Comparison of ENCODE assay signal across 10 cellular contexts in the genomic region with DNA sequence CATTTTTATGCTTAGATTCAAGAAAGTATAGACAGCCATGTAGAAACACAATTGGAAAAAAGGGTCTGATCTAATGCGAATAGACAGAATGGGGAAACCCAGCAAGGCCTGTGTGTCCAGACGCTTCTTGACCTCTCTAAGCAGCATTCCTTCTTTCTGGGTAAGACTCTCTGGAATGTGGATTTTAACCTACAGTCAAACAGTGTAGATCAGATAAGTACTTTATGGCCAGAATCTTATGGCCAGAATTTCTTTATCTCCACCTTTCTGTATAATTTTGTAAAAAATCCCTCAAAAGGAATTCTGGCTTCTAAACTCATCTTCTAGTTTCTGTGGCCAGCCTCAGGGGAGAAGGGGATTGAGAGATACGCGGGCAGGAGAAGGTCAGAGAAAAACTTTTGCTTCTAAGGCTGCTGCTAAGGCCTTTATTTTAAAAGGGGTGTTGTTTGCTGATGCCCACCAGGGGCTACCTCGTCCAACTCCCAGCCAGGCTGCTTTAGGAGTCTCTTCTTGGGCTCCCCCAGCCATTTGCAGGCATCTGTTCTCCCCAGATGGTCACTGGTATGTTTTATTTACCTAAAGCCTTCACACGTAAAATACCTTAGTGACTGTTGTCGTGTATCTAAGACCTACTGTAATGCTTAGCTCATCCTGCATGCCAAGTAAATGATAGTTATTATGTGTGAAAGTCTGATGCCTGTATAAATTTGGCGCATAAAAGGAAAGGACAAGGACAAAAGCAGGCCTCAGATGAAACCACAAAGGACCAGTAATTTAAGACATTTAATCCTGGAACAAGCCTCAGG.
DNase-seq lines count a peak whose midpoint lies in the region; FAIRE-seq and TF ChIP-seq lines count a peak whose summit lies in the region.
"Had no signal": no experiment of that assay in that cellular context is flagged by ENCODE, and none has a peak within 500 bp of the region (broad histone marks: within the 10 kb centered on the region; RNA-seq: fewer than 3 reads in every experiment).

No MANE protein-coding gene starts in this region.

- H2BK120ac ChIP-seq in H9 (ENCODE audit: low read depth, low read length, poor library complexity, severe bottlenecking) = no peak overlapping the region

- H2BK12ac ChIP-seq in H9 (ENCODE audit: insufficient read length, low read depth, low read length) = no peak overlapping the region

- no peak overlapping the region for H3T11ph ChIP-seq in H9 (ENCODE audit: low read length)

- H3K27me3 ChIP-seq in H9 (ENCODE audit: insufficient read depth, low read length) (no peaks in the 10 kb centered on the region), PC-9 (ENCODE audit: insufficient read depth, low read depth) (no peaks in the 10 kb centered on the region), sigmoid colon (no peaks in the 10 kb centered on the region), left ventricle myocardium inferior (ENCODE audit: low read depth) (no peaks in the 10 kb centered on the region)

- POLR2A ChIA-PET in PC-9 (lab: Charles Lee; ENCODE audit: unreplicated experiment) = interaction anchor here (0.7 kb wide), 1 partner anchor 15 kb away, joined by 4 read pairs; no protein-coding TSS in a partner anchor

- no peak overlapping the region for H4K5ac ChIP-seq in H9 (ENCODE audit: insufficient read length, low read depth, low read length)

- H4K8ac ChIP-seq in H9 (replicated peaks; ENCODE audit: insufficient read length, low read depth, low read length) = no peak overlapping the region

- no peak overlapping the region for H3K9ac ChIP-seq in H9 (ENCODE audit: extremely low read depth, insufficient read length, low read length)

- no peak overlapping the region for H2BK5ac ChIP-seq in H9 (ENCODE audit: insufficient read length, low read length)

- H3K27me3 Mint-ChIP-seq in H9 (ENCODE audit: low read depth) = no peaks in the 10 kb centered on the region
- no peaks in the 10 kb centered on the region for H3K27me3 Mint-ChIP-seq in activated CD4-positive, alpha-beta T cell treated with anti-CD3 and anti-CD28 coated beads, Interleukin-2, amount 10 ng/mL, durations not matched to agents 24 days and 14 days

- H4K91ac ChIP-seq in H9 (ENCODE audit: insufficient read length, low read depth, low read length) = no peak overlapping the region

- TF ChIP-seq EP300 in sigmoid colon (IDR thresholded peaks at IDR 0.05) = no peak

- peaks cover 32% of the 10 kb centered on the region for H3K36me3 ChIP-seq in PC-9 (ENCODE audit: low read depth)
- H3K36me3 ChIP-seq in sigmoid colon = no peaks in the 10 kb centered on the region
- no peaks in the 10 kb centered on the region for H3K36me3 ChIP-seq in left ventricle myocardium inferior

- H3K4me3 ChIP-seq in PC-9 (peak overlapping the region; percentile 38; the same call in 1 of the 2 replicates), fibroblast of mammary gland (ENCODE audit: control insufficient read depth, low read depth, low read length) (no peak overlapping the region), sigmoid colon (no peak overlapping the region), left ventricle myocardium inferior (no peak overlapping the region)

- H2BK15ac ChIP-seq in H9 (ENCODE audit: low read depth, low read length) = no peak overlapping the region

- intact Hi-C loops in PC-9 (cut with micrococcal nuclease; ENCODE audit: unreplicated experiment) = loop anchor here (2.0 kb wide), 2 partner anchors 15 to 49 kb away; no protein-coding TSS in a partner anchor
- intact Hi-C loops in sigmoid colon (cut with DNase I) = no loop called here
- intact Hi-C loops in activated CD4-positive, alpha-beta T cell treated with anti-CD3 and anti-CD28 coated beads, Interleukin-2, amount 10 ng/mL, durations not matched to agents 24 days and 14 days (cut with micrococcal nuclease) = no loop called here
- intact Hi-C loops in left ventricle myocardium inferior (cut with micrococcal nuclease) = no loop called here

- H3K18ac ChIP-seq in H9 (ENCODE audit: insufficient read length, low read depth, low read length) = no peak overlapping the region

- peaks cover 30% of the 10 kb centered on the region for H3F3A ChIP-seq in PC-9 (ENCODE audit: insufficient read depth, low read depth)

- CTCF ChIA-PET in PC-9 (lab: Charles Lee) = no interaction called here

- TF ChIP-seq CTCF in H9 (conservative IDR thresholded peaks at IDR 0.05) (peak; percentile 51), PC-9 (conservative IDR thresholded peaks at IDR 0.05) (0 out of 2 replicates have a peak, but pooled peaks have one; percentile 18), fibroblast of mammary gland (conservative IDR thresholded peaks at IDR 0.05; ENCODE audit: control insufficient read depth, insufficient read depth, low read depth, low read length) (no peak), sigmoid colon (IDR thresholded peaks at IDR 0.05) (no peak), left ventricle myocardium inferior (IDR thresholded peaks at IDR 0.05; ENCODE audit: borderline replicate concordance) (no peak)

- H2AK5ac ChIP-seq in H9 (ENCODE audit: insufficient read length, low read length) = no peak overlapping the region

- H3K9me2 ChIP-seq in PC-9 (ENCODE audit: insufficient read depth) = no peaks in the 10 kb centered on the region

- no peaks in the 10 kb centered on the region for H3K9me3 Mint-ChIP-seq in H9
- peaks cover 6% of the 10 kb centered on the region for H3K9me3 Mint-ChIP-seq in activated CD4-positive, alpha-beta T cell treated with anti-CD3 and anti-CD28 coated beads, Interleukin-2, amount 10 ng/mL, durations not matched to agents 24 days and 14 days

- H3K4me3 Mint-ChIP-seq in H9 = no peak overlapping the region; a peak in 1 of 5 replicates
- H3K4me3 Mint-ChIP-seq in activated CD4-positive, alpha-beta T cell treated with anti-CD3 and anti-CD28 coated beads, Interleukin-2, amount 10 ng/mL, durations not matched to agents 24 days and 14 days = no peak overlapping the region

- no peaks in the 10 kb centered on the region for H3K23me2 ChIP-seq in H9 (ENCODE audit: insufficient read length, low read depth, low read length, poor library complexity, severe bottlenecking)

- no peak overlapping the region for H3K14ac ChIP-seq in H9 (ENCODE audit: insufficient read depth, low read length)

- peaks cover 7 to 11% (median 8%) of the 10 kb centered on the region in 3 experiments for H3K36me3 Mint-ChIP-seq in H9 (ENCODE audit: insufficient read depth in 1 of 3, low read depth in 3 of 3)
- peaks cover 13% of the 10 kb centered on the region for H3K36me3 Mint-ChIP-seq in activated CD4-positive, alpha-beta T cell treated with anti-CD3 and anti-CD28 coated beads, Interleukin-2, amount 10 ng/mL, durations not matched to agents 24 days and 14 days (ENCODE audit: low read depth)

- H3K79me2 ChIP-seq in H9 (ENCODE audit: insufficient read depth, low read length) (0 out of 2 replicates have a peak, but pooled peaks cover 2% of the 10 kb centered on the region), PC-9 (ENCODE audit: low read depth) (peaks cover 78% of the 10 kb centered on the region)

- H3K9me3 ChIP-seq in H9 (ENCODE audit: control insufficient read depth, low read depth, low read length) (no peaks in the 10 kb centered on the region), PC-9 (ENCODE audit: insufficient read depth, low read depth) (no peaks in the 10 kb centered on the region), sigmoid colon (no peaks in the 10 kb centered on the region), left ventricle myocardium inferior (replicated peaks) (no peaks in the 10 kb centered on the region)

- DNase-seq in H9 (peak; percentile 59), PC-9 (peak; percentile 48 to 95), fibroblast of mammary gland (ENCODE audit: low read depth) (peak; percentile 29), sigmoid colon (no peak), NCI-H345 (lab: John Stamatoyannopoulos, UW) (no peak), left ventricle myocardium inferior (no peak), GM12892 (ENCODE audit: insufficient read length) (no peak)
- DNase-seq in activated CD4-positive, alpha-beta T cell treated with anti-CD3 and anti-CD28 coated beads, Interleukin-2, amount 10 ng/mL, durations not matched to agents 24 days and 14 days = no peak
- DNase-seq: activated CD4-positive, alpha-beta T cell treated with anti-CD3 and anti-CD28 coated beads for 1 hour; NCI-H187 had no signal

- no peak overlapping the region for H3K56ac ChIP-seq in H9 (ENCODE audit: insufficient read length, low read depth, low read length)

- H3K4ac ChIP-seq in H9 (ENCODE audit: low read depth, low read length) = no peak overlapping the region

- FAIRE-seq in GM12892 (lab: Jason Lieb, UNC) = no peak

- H3K4me2 ChIP-seq in H9 (ENCODE audit: insufficient read depth, insufficient read length, low read length) (no peak overlapping the region), PC-9 (peak overlapping the region; percentile 69)

- H3K23ac ChIP-seq in H9 (ENCODE audit: insufficient read length, low read depth, low read length) = no peak overlapping the region

- no CpG with 5 or more reads among the region's 8 CpGs for WGBS in H9 (ENCODE audit: extremely low coverage, insufficient read length, low lambda C conversion rate)
- 28 to 66% methylated on average over 8 of the region's 8 CpGs for WGBS in sigmoid colon, 2 donors

- H2BK20ac ChIP-seq in H9 (ENCODE audit: low read depth, low read length, poor library complexity, severe bottlenecking) = no peak overlapping the region

- H3K79me1 ChIP-seq in H9 (ENCODE audit: insufficient read depth, low read depth, low read length, poor library complexity, severe bottlenecking) = no peaks in the 10 kb centered on the region

- H2AFZ ChIP-seq in H9 (ENCODE audit: low read length) (no peak overlapping the region), PC-9 (no peak overlapping the region)

- H4K20me1 ChIP-seq in H9 (ENCODE audit: control insufficient read depth, insufficient read depth, insufficient read length) (no peaks in the 10 kb centered on the region), PC-9 (ENCODE audit: insufficient read depth) (no peaks in the 10 kb centered on the region)

- peak overlapping the region; percentile 54 to 94 (median 91); a peak in 6 of 7 replicates for H3K27ac Mint-ChIP-seq in H9
- H3K27ac Mint-ChIP-seq in activated CD4-positive, alpha-beta T cell treated with anti-CD3 and anti-CD28 coated beads, Interleukin-2, amount 10 ng/mL, durations not matched to agents 24 days and 14 days = no peak overlapping the region

- H3K27ac ChIP-seq in H9 (ENCODE audit: insufficient read length, low read depth, low read length) (no peak overlapping the region), PC-9 (peak overlapping the region; percentile 90), sigmoid colon (peak overlapping the region; percentile 31 to 75 (median 69)), left ventricle myocardium inferior (replicated peaks) (no peak overlapping the region)

- H3K4me1 ChIP-seq in H9 (ENCODE audit: insufficient read depth, low read length) (peaks cover 3% of the 10 kb centered on the region; the same call in 1 of the 2 replicates), PC-9 (replicated peaks; ENCODE audit: insufficient read depth) (peaks cover 48% of the 10 kb centered on the region), sigmoid colon (peaks cover 0 to 42% (median 27%) of the 10 kb centered on the region in 4 donors), left ventricle myocardium inferior (peaks cover 39% of the 10 kb centered on the region)

- H3K4me1 Mint-ChIP-seq in H9 = peaks cover 36 to 37% of the 10 kb centered on the region in 2 experiments
- no peaks in the 10 kb centered on the region for H3K4me1 Mint-ChIP-seq in activated CD4-positive, alpha-beta T cell treated with anti-CD3 and anti-CD28 coated beads, Interleukin-2, amount 10 ng/mL, durations not matched to agents 24 days and 14 days

- no TSS peak for BruUV-seq in PC-9 (replicated peaks; lab: Mats Ljungman, UMichigan)

- TF ChIP-seq POLR2A in sigmoid colon (IDR thresholded peaks at IDR 0.05) (no peak), GM12892 (IDR thresholded peaks at IDR 0.05; ENCODE audit: low read depth, low read length) (no peak)

Comparison
In these comparisons a context has a peak if more than half of its experiments do, and no peak if none do; other contexts are left out.
1. DNase-seq: peak in H9 (single experiment), PC-9 (2 of 2) and fibroblast of mammary gland (single experiment); none in sigmoid colon (single experiment), activated CD4-positive, alpha-beta T cell treated with anti-CD3 and anti-CD28 coated beads, Interleukin-2, amount 10 ng/mL, durations not matched to agents 24 days and 14 days (single experiment), NCI-H345 (single experiment), left ventricle myocardium inferior (single experiment) and GM12892 (single experiment).
2. H3K27ac ChIP-seq: peak in PC-9 (single experiment) and sigmoid colon (4 of 4); none in H9 (single experiment) and left ventricle myocardium inferior (single experiment).
3. CTCF ChIP-seq: peak in H9 (single experiment) and PC-9 (single experiment); none in fibroblast of mammary gland (single experiment), sigmoid colon (0 of 4) and left ventricle myocardium inferior (single experiment).